In the genomic region with DNA sequence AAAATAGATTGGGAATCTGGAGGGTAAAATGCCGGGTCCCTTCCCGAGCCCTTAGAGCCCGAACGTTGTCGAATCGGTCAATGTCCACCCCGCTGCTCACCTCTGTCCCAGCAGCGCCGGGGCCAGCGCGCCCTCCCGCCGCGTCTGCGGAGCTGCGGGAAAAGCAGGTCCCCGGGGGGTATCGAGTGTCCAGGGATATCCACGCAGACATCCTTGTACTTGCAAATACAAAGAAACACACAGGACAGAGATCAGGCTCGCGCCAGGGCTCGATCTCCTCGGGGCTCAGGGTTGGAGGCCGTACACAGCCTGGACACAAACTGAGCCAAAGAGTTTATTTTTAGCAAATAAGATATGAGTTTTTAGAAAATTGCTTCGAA, we compare ENCODE assay signal across 13 cellular contexts. TPM values are rescaled to one million over a fixed set of nuclear protein-coding genes. Genes with fewer than 3 reads are reported as not detected.
DNase-seq lines count a peak whose midpoint lies in the region; FAIRE-seq and TF ChIP-seq lines count a peak whose summit lies in the region.
"Had no signal": no experiment of that assay in that cellular context is flagged by ENCODE, and none has a peak within 500 bp of the region (broad histone marks: within the 10 kb centered on the region; RNA-seq: fewer than 3 reads in every experiment).

No MANE protein-coding gene starts in this region.

- H3K4me3 Mint-ChIP-seq in astrocyte (ENCODE audit: unreplicated experiment), result peak overlapping the region; percentile 86
- peak overlapping the region; percentile 72 for H3K4me3 Mint-ChIP-seq in neural crest cell

- H3K4me2 ChIP-seq in astrocyte (ENCODE audit: low read length), result peak overlapping the region; percentile 93

- H3K4me3 ChIP-seq in ACC112 (ENCODE audit: low read depth, low read length) (peak overlapping the region; percentile 81), astrocyte (ENCODE audit: insufficient read depth, low read depth, low read length) (no peak overlapping the region)

- no peak for FAIRE-seq in astrocyte (lab: Jason Lieb, UNC)
- FAIRE-seq: keratinocyte had no signal

- H4K20me1 ChIP-seq in astrocyte (ENCODE audit: insufficient read depth, low read length), result peaks cover 38% of the 10 kb centered on the region

- H2AFZ ChIP-seq in ACC112 (ENCODE audit: low read length, unreplicated experiment), result no peak overlapping the region
- no peak overlapping the region for H2AFZ ChIP-seq in astrocyte (ENCODE audit: low read depth, low read length)

- H3K4me1 Mint-ChIP-seq in astrocyte (ENCODE audit: low read depth, unreplicated experiment) (peaks cover 6% of the 10 kb centered on the region), neural crest cell (peaks cover 29% of the 10 kb centered on the region)

- DNase-seq in astrocyte (ENCODE audit: low read depth), result no peak
- DNase-seq in hepatic stellate cell (ENCODE audit: low spot score), result peak; percentile 31
- DNase-seq in neural crest cell (ENCODE audit: low read depth, low spot score), result peak; percentile 23
- DNase-seq in hippocampal formation (lab: John Stamatoyannopoulos, UW), result no peak
- no peak for DNase-seq in hypothalamus (lab: John Stamatoyannopoulos, UW)
- DNase-seq in medulla oblongata (ENCODE audit: extremely low spot score), result no peak
- DNase-seq in activated CD4-positive, alpha-beta T cell treated with anti-CD3 and anti-CD28 coated beads, Interleukin-2, amount 50 U/mL, for 48 hours, result no peak
- DNase-seq: activated T-cell treated with anti-CD3 and anti-CD28 coated beads, Interleukin-2, amount 50 U/mL, for 1 hour; caudate nucleus; DMS79 had no signal

- H3K27me3 ChIP-seq in ACC112 (ENCODE audit: insufficient read depth, low read length) (peaks cover 65% of the 10 kb centered on the region), astrocyte (ENCODE audit: insufficient read depth, low read length) (peaks cover 64% of the 10 kb centered on the region)

- no peak for TF ChIP-seq CTCF in astrocyte (IDR thresholded peaks at IDR 0.05; ENCODE audit: insufficient read depth, low read depth, low read length)
- no peak for TF ChIP-seq CTCF in neural crest cell (conservative IDR thresholded peaks at IDR 0.05)

- H3K79me2 ChIP-seq in ACC112 (ENCODE audit: control insufficient read depth, insufficient read depth, low read length, unreplicated experiment) (peaks cover 9% of the 10 kb centered on the region), astrocyte (ENCODE audit: insufficient read depth, low read length) (peaks cover 24% of the 10 kb centered on the region)

- no peaks in the 10 kb centered on the region for H3K9me3 ChIP-seq in astrocyte (ENCODE audit: insufficient read depth, low read depth, low read length)
- H3K9me3 ChIP-seq: testis had no signal

- H3K9ac ChIP-seq in astrocyte (ENCODE audit: low read length), result no peak overlapping the region

- H3K27ac ChIP-seq in ACC112 (ENCODE audit: low read depth, low read length) (no peak overlapping the region), astrocyte (ENCODE audit: low read depth, low read length) (no peak overlapping the region)
- H3K27ac ChIP-seq: testis had no signal

- peaks cover 3% of the 10 kb centered on the region for H3K4me1 ChIP-seq in ACC112 (ENCODE audit: control insufficient read depth, insufficient read depth, low read length, unreplicated experiment)
- H3K4me1 ChIP-seq in astrocyte (ENCODE audit: insufficient read depth, low read length), result peaks cover 12% of the 10 kb centered on the region

- H3K9me3 Mint-ChIP-seq in astrocyte (ENCODE audit: unreplicated experiment), result peaks cover 3% of the 10 kb centered on the region
- H3K9me3 Mint-ChIP-seq in neural crest cell, result no peaks in the 10 kb centered on the region

- no peaks in the 10 kb centered on the region for H3K36me3 ChIP-seq in ACC112 (ENCODE audit: insufficient read depth, low read length)
- no peaks in the 10 kb centered on the region for H3K36me3 ChIP-seq in astrocyte (ENCODE audit: insufficient read depth, low read length)

- H3K27ac Mint-ChIP-seq in astrocyte (ENCODE audit: unreplicated experiment), result peak overlapping the region; percentile 75
- no peak overlapping the region for H3K27ac Mint-ChIP-seq in neural crest cell (ENCODE audit: unreplicated experiment)

- peaks cover 54% of the 10 kb centered on the region for H3K27me3 Mint-ChIP-seq in astrocyte (ENCODE audit: low read depth, unreplicated experiment)
- H3K27me3 Mint-ChIP-seq in neural crest cell (ENCODE audit: low read depth), result peaks cover 87% of the 10 kb centered on the region

- H3K36me3 Mint-ChIP-seq in astrocyte (ENCODE audit: low read depth, unreplicated experiment) (peaks cover 2% of the 10 kb centered on the region), neural crest cell (ENCODE audit: low read depth) (peaks cover 3% of the 10 kb centered on the region)

RNA-seq across cellular contexts. Expression of gene GATA6, which starts 2.3 kb away (rescaled TPM):
- 9.4 and 10.9 TPM in 2 replicates for total RNA-seq in astrocyte
- total RNA-seq in neural crest cell, result not detected in 2 replicates

Comparison
In these comparisons a context has a peak if more than half of its experiments do, and no peak if none do; other contexts are left out.
1. DNase-seq: peak in hepatic stellate cell (single experiment) and neural crest cell (single experiment); none in astrocyte (single experiment), hippocampal formation (0 of 2), hypothalamus (0 of 51), medulla oblongata (single experiment) and activated CD4-positive, alpha-beta T cell treated with anti-CD3 and anti-CD28 coated beads, Interleukin-2, amount 50 U/mL, for 48 hours (0 of 2).
2. RNA of gene GATA6, which starts 2.3 kb away (total RNA-seq): 9.4 to 10.9 TPM in astrocyte; not detected in neural crest cell; every median in the first group is over 10 times any median in the second.